ENCODE assay signal across 19 cellular contexts in the genomic region with DNA sequence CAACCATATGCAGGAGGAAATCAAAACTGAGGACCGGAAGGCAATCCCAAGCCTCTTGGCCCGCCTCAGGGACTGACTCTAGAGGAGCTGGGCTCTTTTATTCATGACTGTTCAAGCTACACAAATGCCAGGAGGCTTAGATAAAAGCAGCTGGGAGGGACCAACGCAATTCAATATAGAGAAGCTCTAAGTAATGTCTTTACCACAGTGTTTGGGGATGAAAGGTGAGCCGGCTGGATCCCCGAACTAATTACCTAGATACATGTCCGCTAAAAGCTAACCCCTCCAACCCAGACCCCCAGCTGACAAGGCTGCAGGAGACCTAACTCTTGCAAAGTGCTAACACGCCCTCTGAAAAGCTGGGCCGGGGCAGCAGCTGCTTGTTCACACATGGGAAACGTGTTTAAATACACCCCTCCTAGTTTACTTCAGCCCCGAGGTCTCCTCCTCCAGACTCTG.
DNase-seq lines count a peak whose midpoint lies in the region; ATAC-seq and TF ChIP-seq lines count a peak whose summit lies in the region.
"Had no signal": no experiment of that assay in that cellular context is flagged by ENCODE, and none has a peak within 500 bp of the region (broad histone marks: within the 10 kb centered on the region; RNA-seq: fewer than 3 reads in every experiment).

No MANE protein-coding gene starts in this region.

- peak overlapping the region; percentile 73 for H3K27ac ChIP-seq in HUES48 (ENCODE audit: low read depth, low read length)
- H3K27ac ChIP-seq in ectodermal cell (ENCODE audit: insufficient read depth, low read depth, low read length, poor library complexity, severe bottlenecking) = peak overlapping the region; percentile 74
- H3K27ac ChIP-seq: colonic mucosa, sigmoid colon had no signal

- no peak for ATAC-seq in GM21619 (IDR thresholded peaks at IDR 0.05; ENCODE audit: unreplicated experiment)
- ATAC-seq in GM19324 (IDR thresholded peaks at IDR 0.05; ENCODE audit: low FRiP score, unreplicated experiment) = no peak
- no peak for ATAC-seq in HG03432 (IDR thresholded peaks at IDR 0.05; ENCODE audit: unreplicated experiment)
- ATAC-seq: activated CD4-positive, alpha-beta T cell treated with anti-CD3 and anti-CD28 coated beads for 36 hours had no signal

- H3K4me3 Mint-ChIP-seq in progenitor cell of endocrine pancreas (ENCODE audit: low read depth) = no peak overlapping the region
- H3K4me3 Mint-ChIP-seq: activated CD4-positive, alpha-beta T cell treated with anti-CD3 and anti-CD28 coated beads for 36 hours had no signal

- H3K9me3 ChIP-seq in HUES48 (ENCODE audit: control insufficient read depth, insufficient read depth, low read length) = no peaks in the 10 kb centered on the region
- no peaks in the 10 kb centered on the region for H3K9me3 ChIP-seq in ectodermal cell (ENCODE audit: control insufficient read depth, low read length)
- H3K9me3 ChIP-seq: colonic mucosa, MG63, sigmoid colon had no signal

- H3K9ac ChIP-seq in HUES48 (ENCODE audit: low read depth, low read length) = no peak overlapping the region

- peak overlapping the region; percentile 42 for H3K27ac Mint-ChIP-seq in progenitor cell of endocrine pancreas
- H3K27ac Mint-ChIP-seq: activated CD4-positive, alpha-beta T cell treated with anti-CD3 and anti-CD28 coated beads for 36 hours had no signal

- 3 to 4% methylated on average over 10 of the region's 10 CpGs for WGBS in ectodermal cell, 2 experiments

- H3K36me3 Mint-ChIP-seq in progenitor cell of endocrine pancreas (ENCODE audit: insufficient read depth) = peaks cover 17% of the 10 kb centered on the region

- H3K27me3 Mint-ChIP-seq in progenitor cell of endocrine pancreas = no peaks in the 10 kb centered on the region

- H3K4me3 ChIP-seq in HUES48 (ENCODE audit: low read depth, low read length) = no peak overlapping the region
- no peak overlapping the region for H3K4me3 ChIP-seq in ectodermal cell (ENCODE audit: insufficient read depth, low read depth, low read length)
- H3K4me3 ChIP-seq: colonic mucosa, MG63, sigmoid colon had no signal

- H3K4me1 ChIP-seq in HUES48 (ENCODE audit: control insufficient read depth, insufficient read depth, low read length) (peaks cover 52% of the 10 kb centered on the region), ectodermal cell (ENCODE audit: control insufficient read depth, insufficient read depth, low read length) (peaks cover 44% of the 10 kb centered on the region)
- H3K4me1 ChIP-seq: colonic mucosa had no signal

- H3K27me3 ChIP-seq in HUES48 (ENCODE audit: control insufficient read depth, insufficient read depth, low read length) (no peaks in the 10 kb centered on the region), ectodermal cell (ENCODE audit: control insufficient read depth, insufficient read depth, low read length, poor library complexity, severe bottlenecking) (no peaks in the 10 kb centered on the region)
- H3K27me3 ChIP-seq: colonic mucosa, MG63, sigmoid colon had no signal

- no peaks in the 10 kb centered on the region for H3K9me3 Mint-ChIP-seq in progenitor cell of endocrine pancreas (ENCODE audit: low read depth)

- peaks cover 43% of the 10 kb centered on the region for H3K36me3 ChIP-seq in HUES48 (ENCODE audit: control insufficient read depth, insufficient read depth, low read length)
- H3K36me3 ChIP-seq in ectodermal cell (ENCODE audit: control insufficient read depth, insufficient read depth, low read length) = peaks cover 8% of the 10 kb centered on the region
- H3K36me3 ChIP-seq: colonic mucosa, MG63 had no signal

- DNase-seq in NCI-H2107 (lab: John Stamatoyannopoulos, UW) (peak; percentile 38), progenitor cell of endocrine pancreas (ENCODE audit: low spot score, unreplicated experiment) (no peak)
- no peak for DNase-seq in activated T-cell treated with anti-CD3 and anti-CD28 coated beads, Interleukin-2, amount 50 U/mL, for 48 hours
- DNase-seq: activated CD4-positive, alpha-beta T cell treated with anti-CD3 and anti-CD28 coated beads for 36 hours; activated gamma-delta T cell treated with Interleukin-2 at 50 U/mL for 16 hours; AML-193; colonic mucosa; GF-D8; islet precursor cell; mesenchymal stem cell; MG63; NCI-H226; sigmoid colon; stimulated activated CD4-positive, alpha-beta T cell treated with anti-CD3 and anti-CD28 coated beads, Interleukin-1b, Interleukin-23, amount 100 ng/mL, for 48 hours had no signal

- TF ChIP-seq CTCF in progenitor cell of endocrine pancreas (IDR thresholded peaks at IDR 0.05; ENCODE audit: unreplicated experiment) = no peak

- H3K4me1 Mint-ChIP-seq in progenitor cell of endocrine pancreas (ENCODE audit: low read depth) = peaks cover 32% of the 10 kb centered on the region
